Comparison of ENCODE assay signal across 1 cellular context in the genomic region with DNA sequence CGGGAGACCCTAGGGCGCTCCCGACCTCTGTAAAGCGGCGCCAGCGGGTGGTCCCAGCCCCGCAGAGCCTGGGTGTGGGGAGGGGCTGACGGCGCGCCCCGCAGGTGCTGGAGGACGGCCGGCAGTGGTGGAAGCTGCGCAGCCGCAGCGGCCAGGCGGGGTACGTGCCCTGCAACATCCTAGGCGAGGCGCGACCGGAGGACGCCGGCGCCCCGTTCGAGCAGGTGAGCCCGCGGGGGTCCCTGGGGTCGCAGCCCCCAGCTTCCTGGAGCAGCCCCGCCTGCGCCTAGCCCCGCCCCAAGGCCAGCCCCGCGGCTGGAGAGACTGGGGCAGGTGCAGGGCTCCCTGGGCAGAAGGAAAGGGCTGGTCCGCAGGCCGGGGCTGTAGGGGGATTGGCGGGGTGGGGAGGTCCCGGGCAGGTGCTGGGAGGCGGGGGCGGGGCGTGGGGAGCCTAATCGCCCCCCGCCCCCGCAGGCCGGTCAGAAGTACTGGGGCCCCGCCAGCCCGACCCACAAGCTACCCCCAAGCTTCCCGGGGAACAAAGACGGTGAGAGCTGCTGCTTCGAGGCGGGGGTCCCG.
TF ChIP-seq lines count a peak whose summit lies in the region.

No MANE protein-coding gene starts in this region.

TF ChIP-seq in K562, 482 proteins besides CTCF, POLR2A, EP300 and RAD21:
- TF ChIP-seq ZBTB7A (IDR thresholded peaks at IDR 0.05; ENCODE audit: borderline replicate concordance, control insufficient read depth, low read depth, low read length) (peak; percentile 76), NRF1 (conservative IDR thresholded peaks at IDR 0.05 in 1 of 2, IDR thresholded peaks at IDR 0.05 in 1 of 2) (peak; percentile 15 to 32; a peak in 1 of 4 replicates), JUNB (CRISPR knock-in tag; conservative IDR thresholded peaks at IDR 0.05) (no peak), NFXL1 (CRISPR knock-in tag; IDR thresholded peaks at IDR 0.05) (no peak)
- TF ChIP-seq, protein P1, sequence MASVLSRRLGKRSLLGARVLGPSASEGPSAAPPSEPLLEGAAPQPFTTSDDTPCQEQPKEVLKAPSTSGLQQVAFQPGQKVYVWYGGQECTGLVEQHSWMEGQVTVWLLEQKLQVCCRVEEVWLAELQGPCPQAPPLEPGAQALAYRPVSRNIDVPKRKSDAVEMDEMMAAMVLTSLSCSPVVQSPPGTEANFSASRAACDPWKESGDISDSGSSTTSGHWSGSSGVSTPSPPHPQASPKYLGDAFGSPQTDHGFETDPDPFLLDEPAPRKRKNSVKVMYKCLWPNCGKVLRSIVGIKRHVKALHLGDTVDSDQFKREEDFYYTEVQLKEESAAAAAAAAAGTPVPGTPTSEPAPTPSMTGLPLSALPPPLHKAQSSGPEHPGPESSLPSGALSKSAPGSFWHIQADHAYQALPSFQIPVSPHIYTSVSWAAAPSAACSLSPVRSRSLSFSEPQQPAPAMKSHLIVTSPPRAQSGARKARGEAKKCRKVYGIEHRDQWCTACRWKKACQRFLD (CRISPR knock-in tag; IDR thresholded peaks at IDR 0.05): 0 out of 2 replicates have a peak, but pooled peaks have one; percentile 42
